Comparison of ENCODE assay signal across 20 cellular contexts in the genomic region with DNA sequence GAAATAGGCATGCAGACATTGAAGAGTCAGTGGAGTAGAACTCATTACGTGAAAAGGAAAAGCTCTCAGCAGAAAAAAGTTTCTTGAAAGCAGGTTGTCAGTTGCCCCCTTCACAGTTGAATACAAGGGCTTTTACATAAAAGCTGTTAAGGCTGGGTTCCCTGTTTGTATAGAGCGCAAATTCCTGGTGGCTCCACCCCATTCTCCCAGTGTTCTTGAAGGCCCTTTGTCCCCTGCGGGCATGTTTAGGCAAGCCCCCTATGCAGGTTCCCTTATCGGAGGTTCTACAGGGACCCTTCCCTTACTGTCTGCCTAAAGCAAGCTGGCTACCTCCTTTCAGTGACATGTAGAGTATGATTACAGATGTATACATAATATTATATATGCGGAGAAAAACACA.
"Had no signal": no experiment of that assay in that cellular context is flagged by ENCODE, and none has a peak within 500 bp of the region (broad histone marks: within the 10 kb centered on the region; RNA-seq: fewer than 3 reads in every experiment).

No MANE protein-coding gene starts in this region.

- DNase-seq: activated CD4-positive, alpha-beta T cell treated with anti-CD3 and anti-CD28 coated beads for 1 hour; activated CD4-positive, alpha-beta T cell treated with anti-CD3 and anti-CD28 coated beads, Interleukin-2, amount 50 U/mL, for 4 hours; activated gamma-delta T cell treated with Interleukin-2 at 50 U/mL for 16 hours; activated T-cell treated with anti-CD3 and anti-CD28 coated beads, Interleukin-2, amount 50 U/mL, for 72 hours; adrenal gland; dermis blood vessel endothelial cell; effector memory CD8-positive, alpha-beta T cell; foreskin keratinocyte; glutamatergic neuron; hypothalamus; left lung; stimulated activated CD4-positive, alpha-beta T cell treated with anti-CD3 and anti-CD28 coated beads, Interleukin-12 subunit alpha, Interleukin-12 subunit beta, amount 100 ng/mL, for 4 hours; stimulated activated CD4-positive, alpha-beta T cell treated with anti-CD3 and anti-CD28 coated beads, Interleukin-1b, Interleukin-23, amount 100 ng/mL, for 48 hours; stimulated activated CD8-positive, alpha-beta memory T cell treated with anti-CD3 and anti-CD28 coated beads, Interleukin-4, amount 100 ng/mL, for 48 hours; stimulated activated naive CD4-positive, alpha-beta T cell; thyroid gland had no signal

- H3K27me3 ChIP-seq: adrenal gland, foreskin keratinocyte, left lung, right atrium auricular region, thyroid gland had no signal

- H3K27me3 Mint-ChIP-seq: effector memory CD8-positive, alpha-beta T cell had no signal

- H3K36me3 ChIP-seq: adrenal gland, left lung, prostate gland, right atrium auricular region, thyroid gland had no signal

- ATAC-seq: activated naive CD4-positive, alpha-beta T cell treated with anti-CD3 and anti-CD28 coated beads, Interleukin-2, amount 50 U/mL, for 72 hours; activated T-cell treated with anti-CD3 and anti-CD28 coated beads, Interleukin-2, amount 50 U/mL, for 72 hours; effector memory CD8-positive, alpha-beta T cell; foreskin keratinocyte; left lung had no signal

- H3K4me3 Mint-ChIP-seq: activated T-cell treated with anti-CD3 and anti-CD28 coated beads, Interleukin-2, amount 50 U/mL, for 72 hours; effector memory CD8-positive, alpha-beta T cell had no signal

- H3K36me3 Mint-ChIP-seq: activated naive CD4-positive, alpha-beta T cell treated with anti-CD3 and anti-CD28 coated beads, Interleukin-2, amount 50 U/mL, for 72 hours had no signal

- H3K27ac ChIP-seq: adrenal gland, foreskin keratinocyte, left lung, prostate gland, right atrium auricular region, thyroid gland, VCaP had no signal

- H3K4me3 ChIP-seq: adrenal gland, left lung, prostate gland, right atrium auricular region, thyroid gland had no signal

- H3K4me1 ChIP-seq: adrenal gland, foreskin keratinocyte, left lung, prostate gland, thyroid gland had no signal

- H3K9me3 ChIP-seq: adrenal gland, left lung, prostate gland, thyroid gland had no signal

- H3K27ac Mint-ChIP-seq: activated naive CD4-positive, alpha-beta T cell treated with anti-CD3 and anti-CD28 coated beads, Interleukin-2, amount 50 U/mL, for 72 hours; activated T-cell treated with anti-CD3 and anti-CD28 coated beads, Interleukin-2, amount 50 U/mL, for 72 hours; effector memory CD8-positive, alpha-beta T cell had no signal
